ENCODE assay signal across 1 cellular context in genomic region chr6:157823001-157823522, GRCh38.
A peak's percentile ranks its signal among the peaks of the same experiment; 100 is the strongest.
TF ChIP-seq lines count a peak whose summit lies in the region.

Gene SNX9, plus strand, starts transcription at chr6:157823246. Its CDS starts 189 bp downstream, at chr6:157823435.

TF ChIP-seq in K562, 482 proteins besides CTCF, POLR2A, EP300 and RAD21 (continued from another document):
- TF ChIP-seq E2F6 (IDR thresholded peaks at IDR 0.05; ENCODE audit: borderline replicate concordance in 1 of 2, extremely low read depth in 1 of 2, insufficient read depth in 1 of 2, insufficient read length in 1 of 2, low read depth in 1 of 2, low read length in 1 of 2, poor library complexity in 1 of 2, severe bottlenecking in 1 of 2) (peak; percentile 46 to 94), SMARCC2 (IDR thresholded peaks at IDR 0.05; ENCODE audit: low read depth) (no peak), ASH1L (IDR thresholded peaks at IDR 0.05; ENCODE audit: borderline replicate concordance, low read depth, partially characterized antibody) (no peak), ILF3 (IDR thresholded peaks at IDR 0.05; ENCODE audit: borderline replicate concordance) (peak; percentile 79; the same call in 1 of the 2 replicates), KDM1A (IDR thresholded peaks at IDR 0.05) (no peak), ZNF408 (CRISPR knock-in tag; IDR thresholded peaks at IDR 0.05; ENCODE audit: low read depth) (no peak), NFXL1 (CRISPR knock-in tag; IDR thresholded peaks at IDR 0.05) (no peak), ZNF395 (CRISPR knock-in tag; IDR thresholded peaks at IDR 0.05) (0 out of 2 replicates have a peak, but pooled peaks have one; percentile 16), MTA3 (IDR thresholded peaks at IDR 0.05; ENCODE audit: borderline replicate concordance) (no peak), SPI1 (IDR thresholded peaks at IDR 0.05; ENCODE audit: borderline replicate concordance, low read depth, low read length) (peak; percentile 73), KAT7 (CRISPR knock-in tag; IDR thresholded peaks at IDR 0.05; ENCODE audit: borderline replicate concordance) (peak; percentile 0; the same call in 1 of the 2 replicates), ZNF655 (CRISPR knock-in tag; IDR thresholded peaks at IDR 0.05) (no peak), STAT5B (CRISPR knock-in tag; IDR thresholded peaks at IDR 0.05) (no peak), ZNF263 (CRISPR knock-in tag; IDR thresholded peaks at IDR 0.05; ENCODE audit: borderline replicate concordance) (no peak; the same call in 1 of the 2 replicates), ZNF511 (CRISPR knock-in tag; IDR thresholded peaks at IDR 0.05) (peak; percentile 14; the same call in 1 of the 2 replicates), CBX1 (IDR thresholded peaks at IDR 0.05; ENCODE audit: low read depth) (no peak; the same call in 1 of the 2 replicates), THAP7 (CRISPR knock-in tag; IDR thresholded peaks at IDR 0.05) (no peak), ZNF79 (CRISPR knock-in tag; IDR thresholded peaks at IDR 0.05; ENCODE audit: low read depth) (no peak), TCF15 (CRISPR knock-in tag; IDR thresholded peaks at IDR 0.05) (no peak), THRA (IDR thresholded peaks at IDR 0.05) (no peak), SIN3B (IDR thresholded peaks at IDR 0.05; ENCODE audit: low read depth) (peak; percentile 59; the same call in 1 of the 2 replicates), TFE3 (CRISPR knock-in tag; IDR thresholded peaks at IDR 0.05) (no peak), ZNF184 (CRISPR knock-in tag; IDR thresholded peaks at IDR 0.05) (no peak), XRCC3 (IDR thresholded peaks at IDR 0.05) (no peak), HBP1 (CRISPR knock-in tag; IDR thresholded peaks at IDR 0.05) (no peak), E2F3 (CRISPR knock-in tag; IDR thresholded peaks at IDR 0.05) (peak; percentile 29; the same call in 1 of the 2 replicates), HMBOX1 (IDR thresholded peaks at IDR 0.05) (no peak), RFX7 (CRISPR knock-in tag; IDR thresholded peaks at IDR 0.05) (no peak), ZBTB11 (CRISPR knock-in tag; IDR thresholded peaks at IDR 0.05) (no peak; a peak in 1 of 6 replicates), NCOR1 (IDR thresholded peaks at IDR 0.05) (no peak), NFE2 (IDR thresholded peaks at IDR 0.05; ENCODE audit: low read depth) (no peak), CXXC5 (CRISPR knock-in tag; IDR thresholded peaks at IDR 0.05) (peak; percentile 93), SAP30 (IDR thresholded peaks at IDR 0.05; ENCODE audit: borderline replicate concordance, insufficient read depth, low read depth, low read length, poor library complexity, severe bottlenecking) (no peak)
